Comparison of ENCODE assay signal across 23 cellular contexts in the genomic region with DNA sequence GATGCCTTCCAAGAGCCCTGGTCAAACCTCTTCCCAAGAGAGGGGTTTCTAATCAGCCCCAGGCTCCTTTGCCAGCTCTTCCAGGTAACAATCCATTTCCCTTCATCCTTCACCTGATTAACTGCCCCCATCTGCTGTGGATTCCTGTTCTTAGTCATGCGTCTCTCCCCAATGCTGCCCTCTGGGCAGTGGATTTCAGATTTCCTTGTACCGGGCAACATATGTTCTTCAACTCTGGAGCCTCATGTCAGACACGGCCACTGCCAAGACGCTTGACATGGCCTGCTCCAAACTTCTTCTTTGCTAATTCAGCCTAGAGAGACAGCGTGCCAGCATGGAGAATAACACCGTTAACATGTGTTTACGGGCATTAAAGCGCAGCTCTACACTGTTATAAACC.
"Had no signal": no experiment of that assay in that cellular context is flagged by ENCODE, and none has a peak within 500 bp of the region (broad histone marks: within the 10 kb centered on the region; RNA-seq: fewer than 3 reads in every experiment).

No MANE protein-coding gene starts in this region.

- H3K4me3 ChIP-seq: body of pancreas, dorsolateral prefrontal cortex, gastrocnemius medialis, left lung, thyroid gland, uterus had no signal

- H3K27ac Mint-ChIP-seq: activated B cell treated with CpG ODN at 0.5 μM for 24 hours; activated CD4-positive, alpha-beta memory T cell treated with anti-CD3 and anti-CD28 coated beads, Interleukin-2, amount 10 ng/mL, durations not matched to agents 7 days and 5 days; activated naive CD8-positive, alpha-beta T cell treated with anti-CD3 and anti-CD28 coated beads, Interleukin-2, amount 10 ng/mL, durations not matched to agents 7 days and 5 days; activated T-helper 2 cell treated with anti-CD3 and anti-CD28 coated beads, Interferon-gamma antibody, Interleukin-2, Interleukin-4, amounts not matched to agents 10 μg/mL and 5 μg/mL and 100 μg/mL, durations not matched to agents 14 hours and 24 hours and 36 hours had no signal

- H3K4me3 Mint-ChIP-seq: activated B cell treated with CpG ODN at 0.5 μM for 24 hours; activated CD4-positive, alpha-beta memory T cell treated with anti-CD3 and anti-CD28 coated beads, Interleukin-2, amount 10 ng/mL, durations not matched to agents 7 days and 5 days; activated naive CD8-positive, alpha-beta T cell treated with anti-CD3 and anti-CD28 coated beads, Interleukin-2, amount 10 ng/mL, durations not matched to agents 7 days and 5 days had no signal

- H3K9me3 Mint-ChIP-seq: activated B cell treated with CpG ODN at 0.5 μM for 24 hours; activated CD4-positive, alpha-beta memory T cell treated with anti-CD3 and anti-CD28 coated beads, Interleukin-2, amount 10 ng/mL, durations not matched to agents 7 days and 5 days; activated T-helper 2 cell treated with anti-CD3 and anti-CD28 coated beads, Interferon-gamma antibody, Interleukin-2, Interleukin-4, amounts not matched to agents 10 μg/mL and 5 μg/mL and 100 μg/mL, durations not matched to agents 14 hours and 24 hours and 36 hours had no signal

- H3K27me3 ChIP-seq: body of pancreas, neutrophil, thyroid gland, uterus had no signal

- DNase-seq: activated B cell treated with CpG ODN at 0.5 μM for 24 hours; activated CD4-positive, alpha-beta memory T cell treated with anti-CD3 and anti-CD28 coated beads, Interleukin-2, amount 10 ng/mL, durations not matched to agents 7 days and 5 days; activated CD4-positive, alpha-beta T cell treated with anti-CD3 and anti-CD28 coated beads for 4 hours; activated naive CD4-positive, alpha-beta T cell treated with Interleukin-2 at 50 U/mL for 16 hours; activated naive CD8-positive, alpha-beta T cell treated with anti-CD3 and anti-CD28 coated beads, Interleukin-2, amount 10 ng/mL, durations not matched to agents 7 days and 5 days; activated T-cell treated with anti-CD3 and anti-CD28 coated beads, Interleukin-2, amount 50 U/mL, for 1 hour; amygdala; body of pancreas; central memory CD4-positive, alpha-beta T cell; dorsolateral prefrontal cortex; erythroblast; gastrocnemius medialis; head of caudate nucleus; kidney; left lung; retina; stimulated activated CD8-positive, alpha-beta memory T cell treated with anti-CD3 and anti-CD28 coated beads, Interleukin-4, amount 100 ng/mL, for 48 hours; stimulated activated naive CD4-positive, alpha-beta T cell treated with Interleukin-2 at 50 U/mL for 16 hours; thyroid gland; uterus had no signal

- ATAC-seq: body of pancreas, gastrocnemius medialis, left lung had no signal

- H3K9me3 ChIP-seq: body of pancreas, gastrocnemius medialis, left lung, neutrophil, thyroid gland, uterus had no signal

- H3K4me1 ChIP-seq: left lung, thyroid gland, uterus had no signal

- H3K27me3 Mint-ChIP-seq: activated B cell treated with CpG ODN at 0.5 μM for 24 hours had no signal

- H3K4me1 Mint-ChIP-seq: activated B cell treated with CpG ODN at 0.5 μM for 24 hours had no signal

- H3K36me3 ChIP-seq: gastrocnemius medialis, left lung, neutrophil, thyroid gland, uterus had no signal

- H3K27ac ChIP-seq: body of pancreas, gastrocnemius medialis, left lung, neutrophil, thyroid gland, uterus had no signal

- FAIRE-seq: colon, kidney had no signal
